20 cellular contexts compared by ENCODE assay signal in the genomic region with DNA sequence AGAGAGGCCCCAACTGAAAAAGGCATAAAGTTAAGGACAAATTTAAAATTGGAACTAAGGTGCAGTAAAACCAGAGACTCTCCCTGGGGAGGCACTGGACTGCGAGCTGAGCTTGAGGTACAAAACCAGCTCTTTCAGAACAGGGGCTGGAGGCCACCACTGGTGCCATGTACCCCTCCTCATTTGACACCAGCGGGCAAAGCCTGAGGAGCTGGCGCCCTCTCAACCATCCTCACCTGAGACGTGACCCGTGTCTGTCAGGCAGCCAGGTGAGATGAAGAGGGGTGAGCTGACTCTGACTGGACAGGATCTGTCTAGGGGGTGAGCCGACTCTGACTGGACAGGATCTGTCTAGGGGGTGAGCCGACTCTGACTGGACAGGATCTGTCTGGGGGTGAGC.
DNase-seq lines count a peak whose midpoint lies in the region; ATAC-seq, FAIRE-seq and TF ChIP-seq lines count a peak whose summit lies in the region.
"Had no signal": no experiment of that assay in that cellular context is flagged by ENCODE, and none has a peak within 500 bp of the region (broad histone marks: within the 10 kb centered on the region; RNA-seq: fewer than 3 reads in every experiment).

No MANE protein-coding gene starts in this region.

- no peaks in the 10 kb centered on the region for H4K20me1 ChIP-seq in H9 (ENCODE audit: control insufficient read depth, insufficient read depth, insufficient read length)

- no peak overlapping the region for H3K18ac ChIP-seq in H9 (ENCODE audit: insufficient read length, low read depth, low read length)

- no peak overlapping the region for H2BK120ac ChIP-seq in H9 (ENCODE audit: low read depth, low read length, poor library complexity, severe bottlenecking)

- TF ChIP-seq EP300 in esophagus muscularis mucosa (IDR thresholded peaks at IDR 0.05), result no peak

- H3K9me3 ChIP-seq in H9 (ENCODE audit: control insufficient read depth, low read depth, low read length) (no peaks in the 10 kb centered on the region), esophagus muscularis mucosa (no peaks in the 10 kb centered on the region)
- H3K9me3 ChIP-seq: HAP-1 had no signal

- no peak overlapping the region for H3K56ac ChIP-seq in H9 (ENCODE audit: insufficient read length, low read depth, low read length)

- H3K36me3 Mint-ChIP-seq in activated CD4-positive, alpha-beta T cell treated with anti-CD3 and anti-CD28 coated beads, Interleukin-2, amount 10 ng/mL, durations not matched to agents 24 days and 14 days (ENCODE audit: low read depth), result no peaks in the 10 kb centered on the region
- H3K36me3 Mint-ChIP-seq in H9 (ENCODE audit: insufficient read depth in 1 of 3, low read depth in 3 of 3), result peaks cover 0 to 2% (median 0%) of the 10 kb centered on the region in 3 experiments; a peak in 2 of 7 replicates

- H2BK15ac ChIP-seq in H9 (ENCODE audit: low read depth, low read length), result no peak overlapping the region

- no peak overlapping the region for H3K4me2 ChIP-seq in H9 (ENCODE audit: insufficient read depth, insufficient read length, low read length)
- H3K4me2 ChIP-seq: A549 had no signal

- WGBS in H9 (ENCODE audit: extremely low coverage, insufficient read length, low lambda C conversion rate), result no CpG with 5 or more reads among the region's 7 CpGs
- WGBS in esophagus muscularis mucosa, result 94% methylated on average over 2 of the region's 7 CpGs

- H3K27me3 Mint-ChIP-seq in activated CD4-positive, alpha-beta T cell treated with anti-CD3 and anti-CD28 coated beads, Interleukin-2, amount 10 ng/mL, durations not matched to agents 24 days and 14 days, result no peaks in the 10 kb centered on the region
- peaks cover 7% of the 10 kb centered on the region; the same call in 1 of the 2 replicates for H3K27me3 Mint-ChIP-seq in H9 (ENCODE audit: low read depth)

- H4K8ac ChIP-seq in H9 (replicated peaks; ENCODE audit: insufficient read length, low read depth, low read length), result no peak overlapping the region

- H3K79me1 ChIP-seq in H9 (ENCODE audit: insufficient read depth, low read depth, low read length, poor library complexity, severe bottlenecking), result no peaks in the 10 kb centered on the region

- H3K79me2 ChIP-seq in H9 (ENCODE audit: insufficient read depth, low read length), result no peaks in the 10 kb centered on the region

- FAIRE-seq in GM12891 (lab: Jason Lieb, UNC), result no peak
- FAIRE-seq: A549, D721Med, G401.6, GM12892, GM18507 had no signal

- no peak overlapping the region for H4K91ac ChIP-seq in H9 (ENCODE audit: insufficient read length, low read depth, low read length)

- ATAC-seq in HG03039 (IDR thresholded peaks at IDR 0.05; ENCODE audit: unreplicated experiment) (no peak), HG03521 (IDR thresholded peaks at IDR 0.05; ENCODE audit: unreplicated experiment) (no peak)
- ATAC-seq: A549 had no signal

- no peaks in the 10 kb centered on the region for H3K23me2 ChIP-seq in H9 (ENCODE audit: insufficient read length, low read depth, low read length, poor library complexity, severe bottlenecking)

- H3K4me3 Mint-ChIP-seq in activated CD4-positive, alpha-beta T cell treated with anti-CD3 and anti-CD28 coated beads, Interleukin-2, amount 10 ng/mL, durations not matched to agents 24 days and 14 days, result no peak overlapping the region
- no peak overlapping the region for H3K4me3 Mint-ChIP-seq in H9
- H3K4me3 Mint-ChIP-seq: CD4-positive, alpha-beta T cell had no signal

- DNase-seq in activated CD4-positive, alpha-beta T cell treated with anti-CD3 and anti-CD28 coated beads, Interleukin-2, amount 10 ng/mL, durations not matched to agents 24 days and 14 days, result peak; percentile 47
- no peak for DNase-seq in activated CD4-positive, alpha-beta T cell treated with anti-CD3 and anti-CD28 coated beads, Interleukin-2, amount 50 U/mL, for 4 hours
- DNase-seq in H9 (peak; percentile 12), esophagus muscularis mucosa (ENCODE audit: extremely low spot score) (peak; percentile 62), posterior vena cava (ENCODE audit: low spot score) (peak; percentile 58), GM12891 (ENCODE audit: insufficient read length, low spot score) (no peak)
- DNase-seq: AML-193; Caco-2; CD4-positive, alpha-beta T cell; GOT3 had no signal

- TF ChIP-seq CTCF in H9 (conservative IDR thresholded peaks at IDR 0.05) (no peak), esophagus muscularis mucosa (IDR thresholded peaks at IDR 0.05) (no peak)

- no peak overlapping the region for H3K9ac ChIP-seq in H9 (ENCODE audit: extremely low read depth, insufficient read length, low read length)

- no peak overlapping the region for H3K4ac ChIP-seq in H9 (ENCODE audit: low read depth, low read length)

- no peak overlapping the region for H2BK12ac ChIP-seq in H9 (ENCODE audit: insufficient read length, low read depth, low read length)

- H4K5ac ChIP-seq in H9 (ENCODE audit: insufficient read length, low read depth, low read length), result no peak overlapping the region

- H3T11ph ChIP-seq in H9 (ENCODE audit: low read length), result no peak overlapping the region

- no peak overlapping the region for H3K23ac ChIP-seq in H9 (ENCODE audit: insufficient read length, low read depth, low read length)

- no peak overlapping the region for H3K4me3 ChIP-seq in esophagus muscularis mucosa
- H3K4me3 ChIP-seq: A549, HAP-1 had no signal

- no peak overlapping the region for H3K14ac ChIP-seq in H9 (ENCODE audit: insufficient read depth, low read length)

- no peaks in the 10 kb centered on the region for H3K4me1 Mint-ChIP-seq in activated CD4-positive, alpha-beta T cell treated with anti-CD3 and anti-CD28 coated beads, Interleukin-2, amount 10 ng/mL, durations not matched to agents 24 days and 14 days
- no peaks in the 10 kb centered on the region for H3K4me1 Mint-ChIP-seq in H9

- no peaks in the 10 kb centered on the region for H3K27me3 ChIP-seq in H9 (ENCODE audit: insufficient read depth, low read length)
- peaks cover 0 to 15% (median 0%) of the 10 kb centered on the region in 4 donors for H3K27me3 ChIP-seq in esophagus muscularis mucosa

- intact Hi-C loops in activated CD4-positive, alpha-beta T cell treated with anti-CD3 and anti-CD28 coated beads, Interleukin-2, amount 10 ng/mL, durations not matched to agents 24 days and 14 days (cut with micrococcal nuclease), result no loop called here
- intact Hi-C loops in esophagus muscularis mucosa (cut with DNase I), result no loop called here
- intact Hi-C loops in posterior vena cava (cut with DNase I), result no loop called here

- H3K27ac ChIP-seq in H9 (ENCODE audit: insufficient read length, low read depth, low read length), result no peak overlapping the region
- no peak overlapping the region for H3K27ac ChIP-seq in esophagus muscularis mucosa (replicated peaks in 1 of 4)
- H3K27ac ChIP-seq: 22Rv1, A549, C4-2B had no signal

- H3K9me3 Mint-ChIP-seq in activated CD4-positive, alpha-beta T cell treated with anti-CD3 and anti-CD28 coated beads, Interleukin-2, amount 10 ng/mL, durations not matched to agents 24 days and 14 days, result no peaks in the 10 kb centered on the region
- H3K9me3 Mint-ChIP-seq in H9, result no peaks in the 10 kb centered on the region; a peak in 1 of 5 replicates
- H3K9me3 Mint-ChIP-seq: CD4-positive, alpha-beta T cell had no signal

- H3K4me1 ChIP-seq in H9 (ENCODE audit: insufficient read depth, low read length), result no peaks in the 10 kb centered on the region
- no peaks in the 10 kb centered on the region for H3K4me1 ChIP-seq in esophagus muscularis mucosa
- H3K4me1 ChIP-seq: A549, Caco-2, HAP-1 had no signal

- no peak for TF ChIP-seq POLR2A in esophagus muscularis mucosa (IDR thresholded peaks at IDR 0.05; ENCODE audit: low read depth)
- TF ChIP-seq POLR2A in GM12891 (IDR thresholded peaks at IDR 0.05; ENCODE audit: low read depth, low read length), result no peak

- H2AK5ac ChIP-seq in H9 (ENCODE audit: insufficient read length, low read length), result no peak overlapping the region

- no peak overlapping the region for H3K27ac Mint-ChIP-seq in activated CD4-positive, alpha-beta T cell treated with anti-CD3 and anti-CD28 coated beads, Interleukin-2, amount 10 ng/mL, durations not matched to agents 24 days and 14 days
- no peak overlapping the region for H3K27ac Mint-ChIP-seq in H9
- H3K27ac Mint-ChIP-seq: CD4-positive, alpha-beta T cell had no signal

- no peak overlapping the region for H2AFZ ChIP-seq in H9 (ENCODE audit: low read length)

- H3K36me3 ChIP-seq in esophagus muscularis mucosa, result no peaks in the 10 kb centered on the region
- H3K36me3 ChIP-seq: HAP-1 had no signal

- no peak overlapping the region for H2BK5ac ChIP-seq in H9 (ENCODE audit: insufficient read length, low read length)

- no peak overlapping the region for H2BK20ac ChIP-seq in H9 (ENCODE audit: low read depth, low read length, poor library complexity, severe bottlenecking)

TF ChIP-seq in GM12891, 5 proteins besides CTCF, POLR2A, EP300 and RAD21:
- TF ChIP-seq PAX5 (IDR thresholded peaks at IDR 0.05; ENCODE audit: insufficient read depth, low read length, severe bottlenecking) (no peak), TAF1 (IDR thresholded peaks at IDR 0.05; ENCODE audit: low read depth, low read length) (no peak), POLR2AphosphoS5 (IDR thresholded peaks at IDR 0.05; ENCODE audit: low read depth, low read length) (no peak), POU2F2 (IDR thresholded peaks at IDR 0.05; ENCODE audit: low read depth, low read length) (no peak), SPI1 (IDR thresholded peaks at IDR 0.05; ENCODE audit: low read depth, low read length) (no peak)

Comparison
In these comparisons a context has a peak if more than half of its experiments do, and no peak if none do; other contexts are left out.
1. DNase-seq: peak in activated CD4-positive, alpha-beta T cell treated with anti-CD3 and anti-CD28 coated beads, Interleukin-2, amount 10 ng/mL, durations not matched to agents 24 days and 14 days (single experiment), H9 (single experiment), esophagus muscularis mucosa (single experiment) and posterior vena cava (single experiment); none in activated CD4-positive, alpha-beta T cell treated with anti-CD3 and anti-CD28 coated beads, Interleukin-2, amount 50 U/mL, for 4 hours (0 of 2) and GM12891 (single experiment).